In genomic region chr7:102813256-102814024, GRCh38 we compare ENCODE assay signal across 27 cellular contexts.
A peak's percentile ranks its signal among the peaks of the same experiment; 100 is the strongest.
DNase-seq lines count a peak whose midpoint lies in the region; ATAC-seq, FAIRE-seq and TF ChIP-seq lines count a peak whose summit lies in the region.
"Had no signal": no experiment of that assay in that cellular context is flagged by ENCODE, and none has a peak within 500 bp of the region (broad histone marks: within the 10 kb centered on the region; RNA-seq: fewer than 3 reads in every experiment).

No MANE protein-coding gene starts in this region.

- H3K36me3 ChIP-seq in endothelial cell of umbilical vein (ENCODE audit: control insufficient read depth in 2 of 2, extremely low read depth in 1 of 2, insufficient read depth in 2 of 2, low read length in 2 of 2): no peaks in the 10 kb centered on the region
- no peaks in the 10 kb centered on the region for H3K36me3 ChIP-seq in skeletal muscle satellite cell (ENCODE audit: insufficient read depth, low read length)
- no peaks in the 10 kb centered on the region for H3K36me3 ChIP-seq in ovary
- no peaks in the 10 kb centered on the region for H3K36me3 ChIP-seq in effector memory CD4-positive, alpha-beta T cell (ENCODE audit: control insufficient read depth, insufficient read depth, low read length)
- H3K36me3 ChIP-seq: upper lobe of left lung had no signal

- H3K4me2 ChIP-seq in endothelial cell of umbilical vein (ENCODE audit: insufficient read depth, low read length) (peak overlapping the region; percentile 40), skeletal muscle satellite cell (ENCODE audit: low read length) (peak overlapping the region; percentile 20)

- H3K27ac Mint-ChIP-seq in activated T-cell treated with anti-CD3 and anti-CD28 coated beads, Interleukin-2, amount 50 U/mL, for 72 hours: peak overlapping the region; percentile 67
- H3K27ac Mint-ChIP-seq: B cell had no signal

- TF ChIP-seq CTCF in RWPE1 (conservative IDR thresholded peaks at IDR 0.05; ENCODE audit: low read depth): no peak
- no peak for TF ChIP-seq CTCF in endothelial cell of umbilical vein (IDR thresholded peaks at IDR 0.05; ENCODE audit: extremely low read depth in 1 of 2, insufficient read depth in 1 of 2, low read depth in 1 of 2, low read length in 2 of 2)
- TF ChIP-seq CTCF in ovary (IDR thresholded peaks at IDR 0.05): no peak

- H3K27me3 Mint-ChIP-seq in activated T-cell treated with anti-CD3 and anti-CD28 coated beads, Interleukin-2, amount 50 U/mL, for 72 hours (ENCODE audit: low read depth): no peaks in the 10 kb centered on the region
- H3K27me3 Mint-ChIP-seq: B cell had no signal

- H4K20me1 ChIP-seq in endothelial cell of umbilical vein (replicated peaks; ENCODE audit: control insufficient read depth, extremely low read depth, insufficient read depth, low read length): no peaks in the 10 kb centered on the region

- H3K36me3 Mint-ChIP-seq in activated T-cell treated with anti-CD3 and anti-CD28 coated beads, Interleukin-2, amount 50 U/mL, for 72 hours (ENCODE audit: insufficient read depth in 2 of 2): no peaks in the 10 kb centered on the region

- intact Hi-C loops in endothelial cell of umbilical vein (cut with micrococcal nuclease): no loop called here
- intact Hi-C loops in ovary (cut with DNase I): no loop called here

- no peaks in the 10 kb centered on the region for H3K9me1 ChIP-seq in endothelial cell of umbilical vein (replicated peaks; ENCODE audit: control insufficient read depth, extremely low read depth, insufficient read depth, low read length)

- no peak for DNase-seq in activated T-cell treated with anti-CD3 and anti-CD28 coated beads, Interleukin-2, amount 50 U/mL, for 72 hours
- DNase-seq in activated T-cell treated with anti-CD3 and anti-CD28 coated beads for 4 hours (no peak), RWPE1 (ENCODE audit: low spot score) (peak; percentile 2), endothelial cell of umbilical vein (ENCODE audit: low read depth, low spot score) (peak; percentile 85), ovary (no peak)
- DNase-seq in effector memory CD4-positive, alpha-beta T cell: no peak
- DNase-seq: activated CD4-positive, alpha-beta T cell treated with anti-CD3 and anti-CD28 coated beads for 48 hours; activated effector memory CD4-positive, alpha-beta T cell treated with Interleukin-2 at 50 U/mL for 16 hours; COR-L47; GDM1; hypothalamus; KBM-7; left ventricle myocardium inferior; naive thymus-derived CD8-positive, alpha-beta T cell; NCI-H1417; NCI-H2081; NCI-H345; NCI-H774; occipital lobe; RPMI8226; stimulated activated CD4-positive, alpha-beta T cell treated with anti-CD3 and anti-CD28 coated beads, Interleukin-2, amount 100 ng/mL, for 48 hours; upper lobe of left lung had no signal

- TF ChIP-seq EP300 in ovary (IDR thresholded peaks at IDR 0.05): no peak

- H3K9me3 Mint-ChIP-seq in activated T-cell treated with anti-CD3 and anti-CD28 coated beads, Interleukin-2, amount 50 U/mL, for 72 hours: no peaks in the 10 kb centered on the region
- H3K9me3 Mint-ChIP-seq: naive thymus-derived CD8-positive, alpha-beta T cell had no signal

- POLR2A ChIA-PET in RWPE1 (lab: Yijun Ruan, JAX; ENCODE audit: low non-redundant PET) (no interaction called here), endothelial cell of umbilical vein (lab: Charles Lee) (no interaction called here)

- peak overlapping the region in 1 of 2 donors; percentile 32 for H3K4me3 Mint-ChIP-seq in activated T-cell treated with anti-CD3 and anti-CD28 coated beads, Interleukin-2, amount 50 U/mL, for 72 hours
- H3K4me3 Mint-ChIP-seq: B cell; naive thymus-derived CD8-positive, alpha-beta T cell had no signal

- H3K27me3 ChIP-seq in endothelial cell of umbilical vein (ENCODE audit: control insufficient read depth in 2 of 2, insufficient read depth in 2 of 2, low read length in 2 of 2) (no peaks in the 10 kb centered on the region), skeletal muscle satellite cell (ENCODE audit: control insufficient read depth, insufficient read depth, low read length) (no peaks in the 10 kb centered on the region), ovary (no peaks in the 10 kb centered on the region)
- H3K27me3 ChIP-seq in effector memory CD4-positive, alpha-beta T cell (replicated peaks; ENCODE audit: control insufficient read depth, insufficient read depth, low read length, poor library complexity, severe bottlenecking): no peaks in the 10 kb centered on the region
- H3K27me3 ChIP-seq: upper lobe of left lung had no signal

- H3K27ac ChIP-seq in RWPE1 (no peak overlapping the region), endothelial cell of umbilical vein (ENCODE audit: insufficient read depth, low read depth, low read length) (peak overlapping the region; percentile 47), ovary (no peak overlapping the region)
- no peak overlapping the region for H3K27ac ChIP-seq in effector memory CD4-positive, alpha-beta T cell (ENCODE audit: insufficient read depth, low read length, poor library complexity, severe bottlenecking)
- H3K27ac ChIP-seq: left ventricle myocardium inferior, SK-N-MC, upper lobe of left lung had no signal

- H2AFZ ChIP-seq in endothelial cell of umbilical vein (ENCODE audit: low read depth, low read length): no peak overlapping the region

- H3K79me2 ChIP-seq in endothelial cell of umbilical vein (ENCODE audit: control insufficient read depth, insufficient read depth, low read length): no peaks in the 10 kb centered on the region

- 51 to 69% (median 61%) methylated on average over 2 of the region's 2 CpGs for WGBS in ovary, 3 donors

- H3K9ac ChIP-seq in endothelial cell of umbilical vein (replicated peaks; ENCODE audit: extremely low read depth, insufficient read depth, low read length) (no peak overlapping the region), skeletal muscle satellite cell (ENCODE audit: low read depth, low read length) (no peak overlapping the region)

- H3K4me3 ChIP-seq in endothelial cell of umbilical vein (replicated peaks in 1 of 3; ENCODE audit: insufficient read depth in 1 of 3, low read depth in 1 of 3, low read length in 3 of 3): no peak overlapping the region
- H3K4me3 ChIP-seq in skeletal muscle satellite cell (ENCODE audit: low read length): no peak overlapping the region
- no peak overlapping the region for H3K4me3 ChIP-seq in ovary
- H3K4me3 ChIP-seq in effector memory CD4-positive, alpha-beta T cell (ENCODE audit: insufficient read depth, low read depth, low read length, poor library complexity, severe bottlenecking): no peak overlapping the region
- H3K4me3 ChIP-seq: left ventricle myocardium inferior, SK-N-MC, upper lobe of left lung had no signal

- CTCF ChIA-PET in RWPE1 (lab: Yijun Ruan, JAX): no interaction called here
- CTCF ChIA-PET in endothelial cell of umbilical vein (lab: Charles Lee): interaction anchor here (1.1 to 2.3 kb wide), 2 partner anchors 180 to 248 kb away, joined by 3 to 11 read pairs; no protein-coding TSS in a partner anchor

- dilution Hi-C loops in endothelial cell of umbilical vein (cut with MboI; ENCODE audit: extremely low pct_ligation_motif_present, low sequenced_read_pairs): no loop called here

- FAIRE-seq in endothelial cell of umbilical vein (lab: Jason Lieb, UNC): no peak

- TF ChIP-seq POLR2A in endothelial cell of umbilical vein (IDR thresholded peaks at IDR 0.05; ENCODE audit: low read depth, low read length): no peak
- TF ChIP-seq POLR2A in ovary (IDR thresholded peaks at IDR 0.05): no peak

- H3K4me1 ChIP-seq in endothelial cell of umbilical vein (ENCODE audit: control insufficient read depth, extremely low read depth, insufficient read depth, low read length): peaks cover 30% of the 10 kb centered on the region
- peaks cover 13% of the 10 kb centered on the region for H3K4me1 ChIP-seq in skeletal muscle satellite cell (ENCODE audit: control insufficient read depth, insufficient read depth, low read length)
- peaks cover 6% of the 10 kb centered on the region for H3K4me1 ChIP-seq in ovary (ENCODE audit: insufficient read depth)
- no peaks in the 10 kb centered on the region for H3K4me1 ChIP-seq in effector memory CD4-positive, alpha-beta T cell (ENCODE audit: control insufficient read depth, insufficient read depth, low read length, poor library complexity, severe bottlenecking)
- H3K4me1 ChIP-seq: upper lobe of left lung had no signal

- TSS peak; percentile 43 for BruUV-seq in endothelial cell of umbilical vein (replicated peaks; lab: Mats Ljungman, UMichigan)

- H3K9me3 ChIP-seq in endothelial cell of umbilical vein (replicated peaks; ENCODE audit: control insufficient read depth, insufficient read depth, low read length) (no peaks in the 10 kb centered on the region), skeletal muscle satellite cell (replicated peaks; ENCODE audit: low read length) (no peaks in the 10 kb centered on the region), ovary (no peaks in the 10 kb centered on the region)
- H3K9me3 ChIP-seq in effector memory CD4-positive, alpha-beta T cell (ENCODE audit: control insufficient read depth, low read length): no peaks in the 10 kb centered on the region
- H3K9me3 ChIP-seq: left ventricle myocardium inferior, upper lobe of left lung had no signal

- peaks cover 15% of the 10 kb centered on the region for H3K4me1 Mint-ChIP-seq in activated T-cell treated with anti-CD3 and anti-CD28 coated beads, Interleukin-2, amount 50 U/mL, for 72 hours (ENCODE audit: low read depth)
- H3K4me1 Mint-ChIP-seq: B cell had no signal

- peak; percentile 31 to 33 for ATAC-seq in activated T-cell treated with anti-CD3 and anti-CD28 coated beads, Interleukin-2, amount 50 U/mL, for 72 hours (replicated peaks in 1 of 2)
- no peak for ATAC-seq in HG03139 (IDR thresholded peaks at IDR 0.05; ENCODE audit: unreplicated experiment)
- ATAC-seq: HCT116; naive thymus-derived CD8-positive, alpha-beta T cell had no signal

TF ChIP-seq in endothelial cell of umbilical vein, 7 proteins besides CTCF, POLR2A, EP300 and RAD21:
- TF ChIP-seq GATA2 (IDR thresholded peaks at IDR 0.05; ENCODE audit: insufficient read depth, insufficient read length, low read depth, low read length): no peak
- TF ChIP-seq EZH2 (IDR thresholded peaks at IDR 0.05; ENCODE audit: borderline replicate concordance, low read depth, low read length, severe bottlenecking): no peak
- TF ChIP-seq, protein P1, sequence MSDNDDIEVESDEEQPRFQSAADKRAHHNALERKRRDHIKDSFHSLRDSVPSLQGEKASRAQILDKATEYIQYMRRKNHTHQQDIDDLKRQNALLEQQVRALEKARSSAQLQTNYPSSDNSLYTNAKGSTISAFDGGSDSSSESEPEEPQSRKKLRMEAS (IDR thresholded peaks at IDR 0.05; ENCODE audit: insufficient read depth, insufficient read length): no peak
- TF ChIP-seq JUN (IDR thresholded peaks at IDR 0.05; ENCODE audit: borderline replicate concordance, insufficient read depth, insufficient read length, low read depth): no peak
- TF ChIP-seq MYC (IDR thresholded peaks at IDR 0.05; ENCODE audit: low read depth, low read length): no peak
- no peak for TF ChIP-seq FOS (IDR thresholded peaks at IDR 0.05; ENCODE audit: borderline replicate concordance, insufficient read depth, low read length)
- no peak for TF ChIP-seq POLR2AphosphoS5 (IDR thresholded peaks at IDR 0.05; ENCODE audit: insufficient read depth, low read depth, low read length)

Comparison
In these comparisons a context has a peak if more than half of its experiments do, and no peak if none do; other contexts are left out.
1. DNase-seq: peak in RWPE1 (single experiment) and endothelial cell of umbilical vein (single experiment); none in activated T-cell treated with anti-CD3 and anti-CD28 coated beads, Interleukin-2, amount 50 U/mL, for 72 hours (0 of 2), activated T-cell treated with anti-CD3 and anti-CD28 coated beads for 4 hours (single experiment), ovary (0 of 5) and effector memory CD4-positive, alpha-beta T cell (0 of 3).